ENCODE assay signal across 33 cellular contexts in genomic region chr3:173465898-173466678, GRCh38.
"Had no signal": no experiment of that assay in that cellular context is flagged by ENCODE, and none has a peak within 500 bp of the region (broad histone marks: within the 10 kb centered on the region; RNA-seq: fewer than 3 reads in every experiment).

No MANE protein-coding gene starts in this region.

- H3K36me3 Mint-ChIP-seq: activated CD4-positive, alpha-beta memory T cell treated with anti-CD3 and anti-CD28 coated beads for 36 hours; activated naive CD4-positive, alpha-beta T cell treated with anti-CD3 and anti-CD28 coated beads, Interleukin-2, amount 50 U/mL, for 72 hours had no signal

- H3K4me2 ChIP-seq: SK-N-SH had no signal

- ATAC-seq: activated naive CD4-positive, alpha-beta T cell treated with anti-CD3 and anti-CD28 coated beads, Interleukin-2, amount 50 U/mL, for 72 hours; activated T-cell treated with anti-CD3 and anti-CD28 coated beads, Interleukin-2, amount 50 U/mL, for 4 hours; body of pancreas; Panc1 had no signal

- H3K4me3 ChIP-seq: adrenal gland, body of pancreas, breast epithelium, SJSA1 had no signal

- H3K27ac Mint-ChIP-seq: activated CD4-positive, alpha-beta memory T cell treated with anti-CD3 and anti-CD28 coated beads for 36 hours; activated naive CD4-positive, alpha-beta T cell treated with anti-CD3 and anti-CD28 coated beads for 36 hours; activated naive CD4-positive, alpha-beta T cell treated with anti-CD3 and anti-CD28 coated beads, Interleukin-2, amount 50 U/mL, for 72 hours; activated T-helper 1 cell treated with anti-CD3 and anti-CD28 coated beads, Interleukin-12 subunit alpha, Interleukin-12 subunit beta, Interleukin-2, Interleukin-4 antibody, amounts not matched to agents 30 ng/mL and 10 ng/mL and 1 ng/mL, durations not matched to agents 14 hours and 24 hours and 36 hours; T-helper 1 cell treated with Interleukin-12 subunit alpha and Interleukin-12 subunit beta and Interleukin-4 antibody, amounts not matched to agents 30 μg/mL and 1 μg/mL, for 36 hours; T-helper 2 cell treated with Interferon-gamma antibody and Interleukin-4, amounts not matched to agents 5 μg/mL and 100 μg/mL, for 36 hours had no signal

- H3K9ac ChIP-seq: SK-N-SH had no signal

- H3K9me3 Mint-ChIP-seq: activated CD4-positive, alpha-beta memory T cell treated with anti-CD3 and anti-CD28 coated beads for 36 hours; activated naive CD4-positive, alpha-beta T cell treated with anti-CD3 and anti-CD28 coated beads for 36 hours; activated T-helper 1 cell treated with anti-CD3 and anti-CD28 coated beads, Interleukin-12 subunit alpha, Interleukin-12 subunit beta, Interleukin-2, Interleukin-4 antibody, amounts not matched to agents 30 ng/mL and 10 ng/mL and 1 ng/mL, durations not matched to agents 14 hours and 24 hours and 36 hours; T-helper 1 cell treated with Interleukin-12 subunit alpha and Interleukin-12 subunit beta and Interleukin-4 antibody, amounts not matched to agents 30 μg/mL and 1 μg/mL, for 36 hours; T-helper 2 cell treated with Interferon-gamma antibody and Interleukin-4, amounts not matched to agents 5 μg/mL and 100 μg/mL, for 36 hours had no signal

- H3K4me1 ChIP-seq: adrenal gland, body of pancreas, breast epithelium, SJSA1 had no signal

- H3K27me3 Mint-ChIP-seq: activated CD4-positive, alpha-beta memory T cell treated with anti-CD3 and anti-CD28 coated beads for 36 hours had no signal

- H3K27ac ChIP-seq: adrenal gland, body of pancreas, breast epithelium, SJSA1 had no signal

- H3K4me3 Mint-ChIP-seq: activated CD4-positive, alpha-beta memory T cell treated with anti-CD3 and anti-CD28 coated beads for 36 hours; activated naive CD4-positive, alpha-beta T cell treated with anti-CD3 and anti-CD28 coated beads for 36 hours; activated T-cell treated with anti-CD3 and anti-CD28 coated beads, Interleukin-2, amount 50 U/mL, for 4 hours; activated T-helper 1 cell treated with anti-CD3 and anti-CD28 coated beads, Interleukin-12 subunit alpha, Interleukin-12 subunit beta, Interleukin-2, Interleukin-4 antibody, amounts not matched to agents 30 ng/mL and 10 ng/mL and 1 ng/mL, durations not matched to agents 14 hours and 24 hours and 36 hours; T-helper 1 cell treated with Interleukin-12 subunit alpha and Interleukin-12 subunit beta and Interleukin-4 antibody, amounts not matched to agents 30 μg/mL and 1 μg/mL, for 36 hours; T-helper 2 cell treated with Interferon-gamma antibody and Interleukin-4, amounts not matched to agents 5 μg/mL and 100 μg/mL, for 36 hours had no signal

- H3K9me3 ChIP-seq: adrenal gland, body of pancreas, breast epithelium, SJSA1, SK-N-SH had no signal

- DNase-seq: activated CD4-positive, alpha-beta memory T cell treated with anti-CD3 and anti-CD28 coated beads for 36 hours; activated CD4-positive, alpha-beta T cell treated with anti-CD3 and anti-CD28 coated beads for 4 hours; activated CD4-positive, alpha-beta T cell treated with anti-CD3 and anti-CD28 coated beads, Interleukin-2, amount 50 U/mL, for 1 hour; activated CD4-positive, CD25-positive, alpha-beta regulatory T cell treated with anti-CD3 and anti-CD28 coated beads, Interleukin-2, amount 50 U/mL, for 72 hours; activated CD8-positive, alpha-beta memory T cell treated with anti-CD3 and anti-CD28 coated beads, Interleukin-2, amount 50 U/mL, for 4 hours; activated gamma-delta T cell treated with Interleukin-2 at 50 U/mL for 16 hours; activated naive CD4-positive, alpha-beta T cell treated with anti-CD3 and anti-CD28 coated beads for 36 hours; activated T-cell treated with anti-CD3 and anti-CD28 coated beads for 4 hours; activated T-cell treated with anti-CD3 and anti-CD28 coated beads, Interleukin-2, amount 50 U/mL, for 4 hours; adrenal gland; body of pancreas; caudate nucleus; cerebellar nuclear complex; Kasumi-1; KG1; MM.1S; MV-4-11; NCI-H1092; NCI-H1436 treated with DMSO at 0.1 percent for 48 hours; NCI-H1694 treated with DMSO at 0.1 percent for 48 hours; NCI-H2029; NCI-H510A treated with DMSO at 0.1 percent for 48 hours; NCI-H526 treated with DMSO at 0.1 percent for 48 hours; NCI-H774; SHP77 treated with DMSO at 0.1 percent for 48 hours; SK-N-SH had no signal

- H3K27me3 ChIP-seq: adrenal gland, body of pancreas, breast epithelium, SJSA1 had no signal

- H3K36me3 ChIP-seq: adrenal gland, breast epithelium, SJSA1 had no signal
